8 cellular contexts compared by ENCODE assay signal in the genomic region with DNA sequence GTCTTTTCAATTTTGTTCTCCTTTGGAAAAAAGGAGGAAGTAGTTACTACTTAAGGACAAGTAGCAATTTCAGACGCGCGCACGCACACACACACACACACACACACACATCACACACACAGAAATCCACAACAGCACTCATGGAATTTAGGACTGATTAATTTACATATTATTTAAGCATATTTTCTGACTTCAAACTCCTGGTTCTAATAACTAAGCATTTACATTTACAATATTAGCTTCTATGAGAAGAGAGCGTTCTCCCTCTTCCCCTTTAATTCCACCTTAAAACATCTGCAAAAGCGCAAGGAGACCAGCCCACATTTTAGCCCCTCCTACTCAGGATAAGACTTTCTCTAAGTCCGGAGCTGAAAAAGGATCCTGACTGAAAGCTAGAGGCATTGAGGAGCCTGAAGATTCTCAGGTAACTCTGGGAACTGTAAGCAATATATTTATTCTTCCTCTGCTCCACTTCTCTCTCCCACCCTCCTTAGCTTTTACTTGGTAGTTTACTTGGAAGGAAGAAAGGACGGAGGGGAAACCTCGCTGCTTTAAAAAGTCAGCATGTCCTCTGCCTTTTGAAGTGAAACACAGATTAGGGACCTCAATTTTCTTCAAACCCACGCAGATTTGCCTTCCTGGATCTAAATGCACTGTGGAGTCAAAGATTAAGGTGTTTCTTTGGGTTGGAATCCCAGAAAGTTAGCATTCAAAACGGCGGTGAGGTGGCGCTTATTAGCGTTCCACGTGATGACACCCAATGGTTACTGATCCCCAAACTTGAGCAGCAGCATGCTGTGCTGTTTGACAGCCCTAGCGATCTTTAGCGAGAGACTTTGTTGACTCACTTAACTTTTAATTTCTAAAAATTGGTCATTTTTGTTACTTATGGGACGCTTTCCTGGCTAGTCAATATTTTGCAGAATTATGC. TPM values are rescaled to one million over a fixed set of nuclear protein-coding genes. Genes with fewer than 3 reads are reported as not detected.
DNase-seq lines count a peak whose midpoint lies in the region; ATAC-seq, FAIRE-seq and TF ChIP-seq lines count a peak whose summit lies in the region.

Gene PLA2G4A (plus strand): TSS at position 338 of the 931 bp plus-strand sequence. CDS start 25,406 bp downstream, outside the sequence.

- no peaks in the 10 kb centered on the region for H3K9me3 ChIP-seq in A673 (ENCODE audit: low read depth, low read length, poor library complexity, severe bottlenecking)

- intact Hi-C loops in A673 (cut with micrococcal nuclease; ENCODE audit: unreplicated experiment), result no loop called here
- intact Hi-C loops in sciatic nerve (cut with DNase I), result no loop called here

- in situ Hi-C loops in astrocyte of the spinal cord (cut with HindIII; ENCODE audit: low sequenced_read_pairs), result no loop called here

- TF ChIP-seq CTCF in A673 (conservative IDR thresholded peaks at IDR 0.05; ENCODE audit: low read depth, low read length) (no peak), astrocyte of the spinal cord (IDR thresholded peaks at IDR 0.05; ENCODE audit: low read depth, low read length) (no peak)

- POLR2A ChIA-PET in A673 (lab: Charles Lee; ENCODE audit: low non-redundant PET), result no interaction called here

- TSS peak; percentile 87 for BruUV-seq in A673 (replicated peaks; lab: Mats Ljungman, UMichigan)

- H3K27me3 ChIP-seq in A673 (replicated peaks; ENCODE audit: insufficient read depth, low read depth, low read length, poor library complexity), result no peaks in the 10 kb centered on the region

- H3K4me1 ChIP-seq in A673 (ENCODE audit: insufficient read depth, low read length, poor library complexity, severe bottlenecking), result peaks cover 12% of the 10 kb centered on the region

- CTCF ChIA-PET in A673 (lab: Charles Lee), result no interaction called here

- peak within 1 kb of the TSS; percentile 64 for H3K27ac ChIP-seq in A673 (ENCODE audit: low read depth, low read length, poor library complexity, severe bottlenecking)

- DNase-seq in A673 (ENCODE audit: low spot score), result peak; percentile 88
- DNase-seq in GM18507 (ENCODE audit: extremely low spot score, insufficient read length, low read depth), result no peak
- peak; percentile 51 for DNase-seq in NCI-H69 (lab: John Stamatoyannopoulos, UW)
- peak; percentile 87 for DNase-seq in astrocyte of the spinal cord (ENCODE audit: low read depth, low spot score)
- peak; percentile 30 for DNase-seq in iPS DF 19.7 (ENCODE audit: low read depth, low spot score)
- peak; percentile 63 for DNase-seq in sciatic nerve (ENCODE audit: low spot score)
- no peak for DNase-seq in NCI-H1092 (lab: John Stamatoyannopoulos, UW)

- H3K4me3 ChIP-seq in A673 (ENCODE audit: low read depth, low read length, poor library complexity, severe bottlenecking) (peak within 1 kb of the TSS; percentile 70), astrocyte of the spinal cord (ENCODE audit: low read depth, low read length) (peak within 1 kb of the TSS; percentile 61)

- no peaks in the 10 kb centered on the region for H3K36me3 ChIP-seq in A673 (ENCODE audit: insufficient read depth, low read length, poor library complexity, severe bottlenecking)

- ATAC-seq in HG02884 (IDR thresholded peaks at IDR 0.05; ENCODE audit: unreplicated experiment), result peak; percentile 78
- peak; percentile 98 for ATAC-seq in sciatic nerve

- peak; percentile 66 for FAIRE-seq in GM18507 (lab: Jason Lieb, UNC)

RNA-seq across cellular contexts. Expression of gene PLA2G4A, which starts in this region (rescaled TPM):
- total RNA-seq in A673 (2021) (34.4 and 36.4 TPM in 2 replicates), sciatic nerve (4.8 TPM)

Comparison
In these comparisons a context has a peak if more than half of its experiments do, and no peak if none do; other contexts are left out.
1. DNase-seq: peak in A673 (single experiment), NCI-H69 (single experiment), astrocyte of the spinal cord (single experiment), iPS DF 19.7 (single experiment) and sciatic nerve (single experiment); none in GM18507 (single experiment) and NCI-H1092 (single experiment).